Comparison of ENCODE assay signal across 14 cellular contexts in genomic region chr12:92224685-92225331, GRCh38.
A peak's percentile ranks its signal among the peaks of the same experiment; 100 is the strongest.
DNase-seq lines count a peak whose midpoint lies in the region; ATAC-seq, FAIRE-seq and TF ChIP-seq lines count a peak whose summit lies in the region.
"Had no signal": no experiment of that assay in that cellular context is flagged by ENCODE, and none has a peak within 500 bp of the region (broad histone marks: within the 10 kb centered on the region; RNA-seq: fewer than 3 reads in every experiment).

No MANE protein-coding gene starts in this region.

- H3K4me2 ChIP-seq in HepG2 (ENCODE audit: low read depth, low read length), result no peak overlapping the region

- CTCF ChIA-PET in HepG2 (lab: Yijun Ruan, JAX; ENCODE audit: low intra/inter-chr PET ratio, low total read pairs), result no interaction called here

- no peak overlapping the region for H2AFZ ChIP-seq in HepG2 (ENCODE audit: low read length)

- BruUV-seq in HepG2 (replicated peaks; lab: Mats Ljungman, UMichigan), result no TSS peak

- H3K4me1 ChIP-seq in liver (ENCODE audit: control insufficient read depth in 4 of 4, insufficient read depth in 4 of 4, low read length in 3 of 4) (peaks cover 0 to 12% (median 0%) of the 10 kb centered on the region in 4 donors), HepG2 (ENCODE audit: insufficient read depth, low read length) (no peaks in the 10 kb centered on the region), iPS-20b (ENCODE audit: insufficient read depth, low read length) (peaks cover 21% of the 10 kb centered on the region; the same call in 1 of the 2 replicates)

- no peaks in the 10 kb centered on the region for H3K9me3 ChIP-seq in liver (ENCODE audit: control insufficient read depth in 4 of 4, low read length in 3 of 4)
- no peaks in the 10 kb centered on the region for H3K9me3 ChIP-seq in HepG2 (ENCODE audit: low read length)
- no peaks in the 10 kb centered on the region for H3K9me3 ChIP-seq in iPS-20b (ENCODE audit: insufficient read depth, low read depth, low read length)

- no peak overlapping the region for H3K9ac ChIP-seq in liver (ENCODE audit: low read depth in 1 of 2, low read length in 2 of 2)
- H3K9ac ChIP-seq in HepG2 (ENCODE audit: insufficient read depth, low read depth, low read length), result no peak overlapping the region
- no peak overlapping the region for H3K9ac ChIP-seq in iPS-20b (ENCODE audit: low read depth, low read length)

- no peak for DNase-seq in HepG2 (ENCODE audit: low spot score)
- peak; percentile 58 for DNase-seq in astrocyte of the spinal cord (ENCODE audit: low read depth, low spot score)
- no peak for DNase-seq in GOT3 (lab: John Stamatoyannopoulos, UW)
- DNase-seq in mucosa of gallbladder (ENCODE audit: low spot score), result no peak
- no peak for DNase-seq in NCI-H345 (lab: John Stamatoyannopoulos, UW)
- DNase-seq: activated CD8-positive, alpha-beta memory T cell treated with anti-CD3 and anti-CD28 coated beads, Interleukin-2, amount 50 U/mL, for 4 hours; NCI-H187 treated with DMSO at 0.1 percent for 48 hours; stimulated activated CD8-positive, alpha-beta memory T cell treated with anti-CD3 and anti-CD28 coated beads, Interleukin-4, amount 100 ng/mL, for 48 hours; T-helper 1 cell had no signal

- FAIRE-seq in HepG2 (lab: Jason Lieb, UNC), result no peak
- FAIRE-seq: islet of Langerhans had no signal

- H3K36me3 ChIP-seq in liver (ENCODE audit: control insufficient read depth in 4 of 4, insufficient read depth in 3 of 4, low read depth in 1 of 4, low read length in 3 of 4), result no peaks in the 10 kb centered on the region
- H3K36me3 ChIP-seq in HepG2 (replicated peaks in 1 of 2; ENCODE audit: control insufficient read depth in 1 of 2, insufficient read depth in 2 of 2, low read length in 2 of 2), result no peaks in the 10 kb centered on the region
- no peaks in the 10 kb centered on the region for H3K36me3 ChIP-seq in iPS-20b (ENCODE audit: insufficient read depth, low read depth, low read length)

- no peak for TF ChIP-seq EP300 in HepG2 (IDR thresholded peaks at IDR 0.05; ENCODE audit: low read depth in 2 of 2, low read length in 2 of 2)
- no peak for TF ChIP-seq EP300 in HepG2 (CRISPR knock-in tag; IDR thresholded peaks at IDR 0.05; ENCODE audit: borderline replicate concordance)

- H4K20me1 ChIP-seq in HepG2 (ENCODE audit: insufficient read depth, low read length), result no peaks in the 10 kb centered on the region

- POLR2A ChIA-PET in HepG2 (lab: Yijun Ruan, JAX), result no interaction called here

- no peaks in the 10 kb centered on the region for H3K27me3 ChIP-seq in liver (ENCODE audit: control insufficient read depth in 4 of 4, insufficient read depth in 4 of 4, low read length in 3 of 4)
- H3K27me3 ChIP-seq in HepG2 (ENCODE audit: control insufficient read depth in 1 of 2, insufficient read depth in 2 of 2, low read length in 2 of 2), result no peaks in the 10 kb centered on the region
- H3K27me3 ChIP-seq in iPS-20b (ENCODE audit: insufficient read depth, low read length), result no peaks in the 10 kb centered on the region

- no peak for TF ChIP-seq CTCF in liver (IDR thresholded peaks at IDR 0.05; ENCODE audit: low read depth, low read length, missing input control)
- no peak for TF ChIP-seq CTCF in HepG2 (CRISPR knock-in tag; IDR thresholded peaks at IDR 0.05)
- no peak for TF ChIP-seq CTCF in astrocyte of the spinal cord (IDR thresholded peaks at IDR 0.05; ENCODE audit: low read depth, low read length)

- 82% methylated on average over 6 of the region's 6 CpGs for WGBS in liver
- 4% methylated on average over 6 of the region's 6 CpGs for WGBS in HepG2 (ENCODE audit: low lambda C conversion rate)

- H3K27ac ChIP-seq in liver (ENCODE audit: low read depth in 1 of 2, low read length in 2 of 2), result no peak overlapping the region
- H3K27ac ChIP-seq in HepG2 (ENCODE audit: extremely low read length, insufficient read depth, low read length), result no peak overlapping the region
- H3K27ac ChIP-seq in iPS-20b (ENCODE audit: low read length), result no peak overlapping the region
- H3K27ac ChIP-seq: coronary artery had no signal

- TF ChIP-seq POLR2A in HepG2 (IDR thresholded peaks at IDR 0.05; ENCODE audit: insufficient read depth in 1 of 2, low read depth in 2 of 2, low read length in 2 of 2), result no peak

- H3K4me3 ChIP-seq in liver (ENCODE audit: low read depth in 1 of 3, low read length in 3 of 3) (no peak overlapping the region), HepG2 (replicated peaks in 1 of 3; ENCODE audit: insufficient read depth in 1 of 3, low read depth in 2 of 3, low read length in 3 of 3) (no peak overlapping the region), astrocyte of the spinal cord (ENCODE audit: low read depth, low read length) (no peak overlapping the region), iPS-20b (ENCODE audit: low read length) (peak overlapping the region; percentile 25; the same call in 1 of the 2 replicates)
- H3K4me3 ChIP-seq: coronary artery had no signal

- no peak for ATAC-seq in HepG2
- no peak for ATAC-seq in HG02642 (IDR thresholded peaks at IDR 0.05; ENCODE audit: poor library complexity, unreplicated experiment)

- TF ChIP-seq RAD21 in liver (IDR thresholded peaks at IDR 0.05) (no peak), HepG2 (CRISPR knock-in tag; IDR thresholded peaks at IDR 0.05) (no peak)

- in situ Hi-C loops in HepG2 (cut with HindIII; ENCODE audit: extremely low pct_ligation_motif_present, low pct_unique_long_range_greater_than_20kb) (no loop called here), astrocyte of the spinal cord (cut with HindIII; ENCODE audit: low sequenced_read_pairs) (no loop called here)

- no peaks in the 10 kb centered on the region for H3K79me2 ChIP-seq in HepG2 (ENCODE audit: insufficient read depth, low read length)

- intact Hi-C loops in HepG2 (cut with micrococcal nuclease; ENCODE audit: unreplicated experiment), result no loop called here

TF ChIP-seq in liver, 16 proteins besides CTCF, POLR2A, EP300 and RAD21:
- no peak for TF ChIP-seq RXRA (IDR thresholded peaks at IDR 0.05)
- no peak for TF ChIP-seq GABPA (IDR thresholded peaks at IDR 0.05 in 1 of 2, conservative IDR thresholded peaks at IDR 0.05 in 1 of 2)
- no peak for TF ChIP-seq ATF3 (IDR thresholded peaks at IDR 0.05)
- TF ChIP-seq NR2F2 (IDR thresholded peaks at IDR 0.05), result peak; percentile 10

TF ChIP-seq in HepG2, 621 proteins besides CTCF, POLR2A, EP300 and RAD21 (continues in another document):
- TF ChIP-seq ZNF770 (CRISPR knock-in tag; IDR thresholded peaks at IDR 0.05) (no peak), GLI4 (CRISPR knock-in tag; IDR thresholded peaks at IDR 0.05; ENCODE audit: borderline replicate concordance) (no peak), TBX2 (CRISPR knock-in tag; IDR thresholded peaks at IDR 0.05; ENCODE audit: borderline replicate concordance) (no peak), ZNF44 (CRISPR knock-in tag; IDR thresholded peaks at IDR 0.05) (no peak), ZNF691 (CRISPR knock-in tag; IDR thresholded peaks at IDR 0.05; ENCODE audit: borderline replicate concordance, low read depth) (no peak), ZNF326 (CRISPR knock-in tag; IDR thresholded peaks at IDR 0.05; ENCODE audit: borderline replicate concordance) (no peak), ZNF547 (CRISPR knock-in tag; IDR thresholded peaks at IDR 0.05) (no peak), ZNF556 (CRISPR knock-in tag; IDR thresholded peaks at IDR 0.05; ENCODE audit: borderline replicate concordance) (no peak), MYC (CRISPR knock-in tag; IDR thresholded peaks at IDR 0.05; ENCODE audit: borderline replicate concordance) (no peak), ZNF569 (CRISPR knock-in tag; IDR thresholded peaks at IDR 0.05; ENCODE audit: borderline replicate concordance) (no peak)
